ENCODE assay signal across 8 cellular contexts in genomic region chr22:20436309-20437252, GRCh38. TPM values are rescaled to one million over a fixed set of nuclear protein-coding genes. Genes with fewer than 3 reads are reported as not detected.
DNase-seq lines count a peak whose midpoint lies in the region; TF ChIP-seq lines count a peak whose summit lies in the region.

No MANE protein-coding gene starts in this region.

- H3K27me3 Mint-ChIP-seq in activated T-helper 2 cell treated with anti-CD3 and anti-CD28 coated beads, Interferon-gamma antibody, Interleukin-2, Interleukin-4, amounts not matched to agents 10 μg/mL and 5 μg/mL and 100 μg/mL, durations not matched to agents 14 hours and 24 hours and 36 hours (ENCODE audit: low read depth) = peaks cover 53% of the 10 kb centered on the region

- WGBS in hepatocyte (ENCODE audit: low lambda C conversion rate, missing lambda C conversion rate) = 2% methylated on average over 49 of the region's 89 CpGs

- peak overlapping the region; percentile 93 for H3K4me2 ChIP-seq in hepatocyte

- H3K9me3 Mint-ChIP-seq in activated T-helper 2 cell treated with anti-CD3 and anti-CD28 coated beads, Interferon-gamma antibody, Interleukin-2, Interleukin-4, amounts not matched to agents 10 μg/mL and 5 μg/mL and 100 μg/mL, durations not matched to agents 14 hours and 24 hours and 36 hours = no peaks in the 10 kb centered on the region

- H3K27ac ChIP-seq in hepatocyte = peak overlapping the region; percentile 90

- no peak for TF ChIP-seq CTCF in hepatocyte (IDR thresholded peaks at IDR 0.05; ENCODE audit: poor library complexity)

- H3K4me1 Mint-ChIP-seq in activated T-helper 2 cell treated with anti-CD3 and anti-CD28 coated beads, Interferon-gamma antibody, Interleukin-2, Interleukin-4, amounts not matched to agents 10 μg/mL and 5 μg/mL and 100 μg/mL, durations not matched to agents 14 hours and 24 hours and 36 hours (ENCODE audit: low read depth) = peaks cover 5% of the 10 kb centered on the region

- peak overlapping the region; percentile 89 for H3K4me3 ChIP-seq in hepatocyte
- peak overlapping the region; percentile 97 for H3K4me3 ChIP-seq in skeletal muscle cell (ENCODE audit: low read depth, low read length)

- peaks cover 9% of the 10 kb centered on the region for H3K36me3 Mint-ChIP-seq in activated T-helper 2 cell treated with anti-CD3 and anti-CD28 coated beads, Interferon-gamma antibody, Interleukin-2, Interleukin-4, amounts not matched to agents 10 μg/mL and 5 μg/mL and 100 μg/mL, durations not matched to agents 14 hours and 24 hours and 36 hours (ENCODE audit: low read depth)

- no peaks in the 10 kb centered on the region for H3K9me2 ChIP-seq in hepatocyte (replicated peaks; ENCODE audit: insufficient read depth)

- peaks cover 53% of the 10 kb centered on the region for H3K79me2 ChIP-seq in hepatocyte

- H3K4me3 Mint-ChIP-seq in activated T-helper 2 cell treated with anti-CD3 and anti-CD28 coated beads, Interferon-gamma antibody, Interleukin-2, Interleukin-4, amounts not matched to agents 10 μg/mL and 5 μg/mL and 100 μg/mL, durations not matched to agents 14 hours and 24 hours and 36 hours (ENCODE audit: low read depth) = peak overlapping the region; percentile 61

- intact Hi-C loops in activated T-helper 2 cell treated with anti-CD3 and anti-CD28 coated beads, Interferon-gamma antibody, Interleukin-2, Interleukin-4, amounts not matched to agents 10 μg/mL and 5 μg/mL and 100 μg/mL, durations not matched to agents 14 hours and 24 hours and 36 hours (cut with micrococcal nuclease) = no loop called here

- peak; percentile 25 for DNase-seq in activated naive CD4-positive, alpha-beta T cell treated with Interleukin-2 at 50 U/mL for 16 hours
- no peak for DNase-seq in activated naive CD4-positive, alpha-beta T cell (lab: John Stamatoyannopoulos, UW)
- no peak for DNase-seq in activated T-helper 2 cell treated with anti-CD3 and anti-CD28 coated beads, Interferon-gamma antibody, Interleukin-2, Interleukin-4, amounts not matched to agents 10 μg/mL and 5 μg/mL and 100 μg/mL, durations not matched to agents 14 hours and 24 hours and 36 hours (ENCODE audit: low spot score)
- DNase-seq in hepatocyte (ENCODE audit: low spot score) (peak; percentile 74), skeletal muscle cell (ENCODE audit: low read depth) (no peak), GM19240 (ENCODE audit: insufficient read length, low spot score) (no peak), NCI-H1092 treated with DMSO at 0.1 percent for 48 hours (lab: John Stamatoyannopoulos, UW) (no peak), NCI-H446 treated with DMSO at 0.1 percent for 48 hours (lab: John Stamatoyannopoulos, UW) (no peak)

- H3K27ac Mint-ChIP-seq in activated T-helper 2 cell treated with anti-CD3 and anti-CD28 coated beads, Interferon-gamma antibody, Interleukin-2, Interleukin-4, amounts not matched to agents 10 μg/mL and 5 μg/mL and 100 μg/mL, durations not matched to agents 14 hours and 24 hours and 36 hours = no peak overlapping the region

- H3K36me3 ChIP-seq in hepatocyte (replicated peaks; ENCODE audit: insufficient read depth, low read depth) = no peaks in the 10 kb centered on the region

- peak overlapping the region; percentile 56 for H2AFZ ChIP-seq in hepatocyte

- no peaks in the 10 kb centered on the region for H3K9me3 ChIP-seq in hepatocyte (ENCODE audit: low read depth)

- peaks cover 42% of the 10 kb centered on the region for H4K20me1 ChIP-seq in hepatocyte (ENCODE audit: insufficient read depth, poor library complexity, severe bottlenecking)

- H3K4me1 ChIP-seq in hepatocyte (ENCODE audit: insufficient read depth) = peaks cover 32% of the 10 kb centered on the region

- peaks cover 28% of the 10 kb centered on the region for H3K27me3 ChIP-seq in hepatocyte

RNA-seq across cellular contexts. Expression of gene SCARF2, which starts 1.0 kb away (rescaled TPM):
- 0.55 and 0.62 TPM in 2 replicates for total RNA-seq in activated T-helper 2 cell treated with anti-CD3 and anti-CD28 coated beads, Interferon-gamma antibody, Interleukin-2, Interleukin-4, amounts not matched to agents 10 μg/mL and 5 μg/mL and 100 μg/mL, durations not matched to agents 14 hours and 24 hours and 36 hours
- total RNA-seq in hepatocyte = 14.6 and 19.3 TPM in 2 replicates
- 35.2 and 39.0 TPM in 2 replicates for polyA plus RNA-seq in hepatocyte

RNA-seq across cellular contexts. Expression of gene ZNF74, which starts 42.6 kb away (rescaled TPM):
- total RNA-seq in activated T-helper 2 cell treated with anti-CD3 and anti-CD28 coated beads, Interferon-gamma antibody, Interleukin-2, Interleukin-4, amounts not matched to agents 10 μg/mL and 5 μg/mL and 100 μg/mL, durations not matched to agents 14 hours and 24 hours and 36 hours = 13.2 and 14.4 TPM in 2 replicates
- total RNA-seq in hepatocyte = 15.6 and 15.7 TPM in 2 replicates
- 11.1 and 17.9 TPM in 2 replicates for polyA plus RNA-seq in hepatocyte

RNA-seq across cellular contexts. Expression of gene KLHL22, which starts 59.0 kb away (rescaled TPM):
- total RNA-seq in activated T-helper 2 cell treated with anti-CD3 and anti-CD28 coated beads, Interferon-gamma antibody, Interleukin-2, Interleukin-4, amounts not matched to agents 10 μg/mL and 5 μg/mL and 100 μg/mL, durations not matched to agents 14 hours and 24 hours and 36 hours = 34.0 and 38.0 TPM in 2 replicates
- total RNA-seq in hepatocyte = 32.5 and 38.0 TPM in 2 replicates
- 20.5 and 23.6 TPM in 2 replicates for polyA plus RNA-seq in hepatocyte

Comparison
In these comparisons a context has a peak if more than half of its experiments do, and no peak if none do; other contexts are left out.
1. DNase-seq: peak in activated naive CD4-positive, alpha-beta T cell treated with Interleukin-2 at 50 U/mL for 16 hours (single experiment) and hepatocyte (single experiment); none in activated naive CD4-positive, alpha-beta T cell (0 of 4), activated T-helper 2 cell treated with anti-CD3 and anti-CD28 coated beads, Interferon-gamma antibody, Interleukin-2, Interleukin-4, amounts not matched to agents 10 μg/mL and 5 μg/mL and 100 μg/mL, durations not matched to agents 14 hours and 24 hours and 36 hours (single experiment), skeletal muscle cell (single experiment), GM19240 (single experiment), NCI-H1092 treated with DMSO at 0.1 percent for 48 hours (single experiment) and NCI-H446 treated with DMSO at 0.1 percent for 48 hours (single experiment).